Comparison of ENCODE assay signal across 8 cellular contexts in genomic region chr10:73874267-73875138, GRCh38. TPM values are rescaled to one million over a fixed set of nuclear protein-coding genes. Genes with fewer than 3 reads are reported as not detected.
A peak's percentile ranks its signal among the peaks of the same experiment; 100 is the strongest.
DNase-seq lines count a peak whose midpoint lies in the region; ATAC-seq and TF ChIP-seq lines count a peak whose summit lies in the region.

CAMK2G (minus strand) TSS chr10:73874555; CDS start chr10:73874461, 94 bp downstream.

- H3K27me3 ChIP-seq in AG04450 (ENCODE audit: control insufficient read depth, insufficient read depth, low read length): no peaks in the 10 kb centered on the region

- intact Hi-C loops in activated CD4-positive, alpha-beta T cell treated with anti-CD3 and anti-CD28 coated beads, Interleukin-2, amount 10 ng/mL, durations not matched to agents 24 days and 14 days (cut with micrococcal nuclease): loop anchor here (1.0 to 5.0 kb wide), 3 partner anchors 25 to 123 kb away; a partner anchor contains a TSS

- H3K4me3 Mint-ChIP-seq in activated CD4-positive, alpha-beta T cell treated with anti-CD3 and anti-CD28 coated beads, Interleukin-2, amount 10 ng/mL, durations not matched to agents 24 days and 14 days: peak within 1 kb of the TSS; percentile 81

- peaks cover 53% of the 10 kb centered on the region for H3K4me1 Mint-ChIP-seq in activated CD4-positive, alpha-beta T cell treated with anti-CD3 and anti-CD28 coated beads, Interleukin-2, amount 10 ng/mL, durations not matched to agents 24 days and 14 days

- no peaks in the 10 kb centered on the region for H3K9me3 ChIP-seq in AG04450 (ENCODE audit: control insufficient read depth, insufficient read depth, low read length)

- DNase-seq in AG04450 (ENCODE audit: low read depth, low spot score) (no peak), NCI-H69 (lab: John Stamatoyannopoulos, UW) (peak; percentile 83), coronary artery (ENCODE audit: low spot score) (peak; percentile 88), left lobe of liver (ENCODE audit: low spot score) (peak; percentile 84)
- peak; percentile 95 for DNase-seq in activated CD4-positive, alpha-beta T cell treated with anti-CD3 and anti-CD28 coated beads, Interleukin-2, amount 10 ng/mL, durations not matched to agents 24 days and 14 days
- peak; percentile 76 for DNase-seq in stimulated activated CD4-positive, alpha-beta T cell treated with anti-CD3 and anti-CD28 coated beads, Interleukin-2, amount 100 ng/mL, for 4 hours (ENCODE audit: low read depth)

- peak within 1 kb of the TSS; percentile 90 for H3K27ac Mint-ChIP-seq in activated CD4-positive, alpha-beta T cell treated with anti-CD3 and anti-CD28 coated beads, Interleukin-2, amount 10 ng/mL, durations not matched to agents 24 days and 14 days

- peaks cover 17% of the 10 kb centered on the region for H3K36me3 Mint-ChIP-seq in activated CD4-positive, alpha-beta T cell treated with anti-CD3 and anti-CD28 coated beads, Interleukin-2, amount 10 ng/mL, durations not matched to agents 24 days and 14 days (ENCODE audit: low read depth)

- no peaks in the 10 kb centered on the region for H3K9me3 Mint-ChIP-seq in activated CD4-positive, alpha-beta T cell treated with anti-CD3 and anti-CD28 coated beads, Interleukin-2, amount 10 ng/mL, durations not matched to agents 24 days and 14 days

- H3K27me3 Mint-ChIP-seq in activated CD4-positive, alpha-beta T cell treated with anti-CD3 and anti-CD28 coated beads, Interleukin-2, amount 10 ng/mL, durations not matched to agents 24 days and 14 days: no peaks in the 10 kb centered on the region

- TF ChIP-seq CTCF in AG04450 (IDR thresholded peaks at IDR 0.05; ENCODE audit: low read depth, low read length) (no peak), coronary artery (IDR thresholded peaks at IDR 0.05) (no peak)

- CTCF ChIA-PET in AG04450 (lab: Charles Lee): interaction anchor here (0.6 to 1.2 kb wide), 2 partner anchors 26 to 39 kb away, joined by 3 to 6 read pairs; no protein-coding TSS in a partner anchor

- POLR2A ChIA-PET in AG04450 (lab: Yijun Ruan, JAX): interaction anchor here (1.5 kb wide), 1 partner anchor 25 kb away, joined by 5 read pairs; no protein-coding TSS in a partner anchor

- peak; percentile 50 for ATAC-seq in GM18873 (IDR thresholded peaks at IDR 0.05; ENCODE audit: low FRiP score, unreplicated experiment)
- ATAC-seq in HG03135 (IDR thresholded peaks at IDR 0.05; ENCODE audit: unreplicated experiment): peak; percentile 74
- ATAC-seq in left lobe of liver: peak; percentile 89

- peak within 1 kb of the TSS; percentile 75 for H3K4me3 ChIP-seq in AG04450 (ENCODE audit: low read depth, low read length)
- H3K4me3 ChIP-seq in coronary artery: peak within 1 kb of the TSS; percentile 95

- H3K27ac ChIP-seq in AG04450 (ENCODE audit: low read depth, low read length): no peak within 1 kb of the TSS
- H3K27ac ChIP-seq in coronary artery: peak within 1 kb of the TSS; percentile 67 to 93

RNA-seq across cellular contexts. Expression of gene CAMK2G, which starts in this region (rescaled TPM):
- 22.3 and 23.7 TPM in 2 replicates for polyA plus RNA-seq in AG04450 (2011; rRNA removed)
- 28.5 and 28.7 TPM in 2 replicates for polyA minus RNA-seq in AG04450 (2011; rRNA and poly(A)+ RNA removed)
- total RNA-seq in activated CD4-positive, alpha-beta T cell treated with anti-CD3 and anti-CD28 coated beads, Interleukin-2, amount 10 ng/mL, durations not matched to agents 24 days and 14 days: 20.2 and 22.1 TPM in 2 replicates
- total RNA-seq in left lobe of liver: 11.1 TPM
